ENCODE assay signal across 29 cellular contexts in genomic region chr2:185821467-185821866, GRCh38.
"Had no signal": no experiment of that assay in that cellular context is flagged by ENCODE, and none has a peak within 500 bp of the region (broad histone marks: within the 10 kb centered on the region; RNA-seq: fewer than 3 reads in every experiment).

No MANE protein-coding gene starts in this region.

- H3K4me1 ChIP-seq: neural progenitor cell, parathyroid adenoma, psoas muscle, suprapubic skin, testis, tibial artery, transverse colon, upper lobe of right lung, uterus had no signal

- H3K27ac Mint-ChIP-seq: natural killer cell treated with Interleukin-12 subunit alpha and Interleukin-12 subunit beta and Interleukin-15 and Interleukin-18, amount 100 ng/mL, for 72 hours; neural progenitor cell; progenitor cell of endocrine pancreas; stimulated activated effector memory CD8-positive, alpha-beta T cell treated with anti-CD3 and anti-CD28 coated beads, Interleukin-12 subunit alpha, Interleukin-12 subunit beta, amount 100 ng/mL, for 72 hours; stimulated activated naive B cell treated with anti-CD40 and anti-IgM and Interleukin-4, amounts not matched to agents 10 μg/mL and 1 μg/mL and 100 μg/mL, for 72 hours; stimulated activated naive CD8-positive, alpha-beta T cell treated with anti-CD3 and anti-CD28 coated beads, Interleukin-15, Interleukin-2, amounts not matched to agents 100 ng/mL and 50 ng/mL, for 24 hours; type B pancreatic cell had no signal

- H3K4me3 ChIP-seq: neural progenitor cell, ovary, psoas muscle, skin epidermis, suprapubic skin, testis, tibial artery, transverse colon, upper lobe of right lung, uterus had no signal

- H3K27me3 ChIP-seq: neural progenitor cell, ovary, suprapubic skin, testis, tibial artery, transverse colon, upper lobe of right lung, uterus had no signal

- H3K36me3 Mint-ChIP-seq: neural progenitor cell; stimulated activated effector memory CD8-positive, alpha-beta T cell treated with anti-CD3 and anti-CD28 coated beads, Interleukin-12 subunit alpha, Interleukin-12 subunit beta, amount 100 ng/mL, for 72 hours; type B pancreatic cell had no signal

- H3K9me3 ChIP-seq: ovary, testis, upper lobe of right lung, uterus had no signal

- H3K27me3 Mint-ChIP-seq: naive B cell; naive thymus-derived CD8-positive, alpha-beta T cell; natural killer cell treated with Interleukin-12 subunit alpha and Interleukin-12 subunit beta and Interleukin-15 and Interleukin-18, amount 100 ng/mL, for 72 hours; progenitor cell of endocrine pancreas; stimulated activated naive B cell treated with anti-CD40 and anti-IgM and Interleukin-4, amounts not matched to agents 10 μg/mL and 1 μg/mL and 100 μg/mL, for 72 hours; stimulated activated naive CD8-positive, alpha-beta T cell treated with anti-CD3 and anti-CD28 coated beads, Interleukin-15, Interleukin-2, amounts not matched to agents 100 ng/mL and 50 ng/mL, for 24 hours; type B pancreatic cell had no signal

- H3K36me3 ChIP-seq: neural progenitor cell, ovary, suprapubic skin, tibial artery, transverse colon, upper lobe of right lung, uterus had no signal

- DNase-seq: naive B cell; naive thymus-derived CD8-positive, alpha-beta T cell; occipital lobe; ovary; posterior cingulate gyrus; psoas muscle; right cardiac atrium; stimulated activated CD4-positive, alpha-beta T cell treated with anti-CD3 and anti-CD28 coated beads, Interleukin-15, amount 100 ng/mL, for 24 hours; stimulated activated CD4-positive, alpha-beta T cell treated with anti-CD3 and anti-CD28 coated beads, Interleukin-2, amount 100 ng/mL, for 24 hours; stimulated activated CD4-positive, alpha-beta T cell treated with anti-CD3 and anti-CD28 coated beads, Interleukin-2, amount 100 ng/mL, for 48 hours; stimulated activated CD4-positive, alpha-beta T cell treated with anti-CD3 and anti-CD28 coated beads, Interleukin-4, amount 100 ng/mL, for 24 hours; stimulated activated naive B cell treated with anti-CD40 and anti-IgM and Interleukin-4, amounts not matched to agents 10 μg/mL and 1 μg/mL and 100 μg/mL, for 72 hours; stimulated activated naive CD4-positive, alpha-beta T cell treated with Interleukin-2 at 50 U/mL for 16 hours; substantia nigra; testis; tibial artery; transverse colon; upper lobe of right lung; uterus had no signal

- H3K4me3 Mint-ChIP-seq: naive B cell; naive thymus-derived CD8-positive, alpha-beta T cell; natural killer cell treated with Interleukin-12 subunit alpha and Interleukin-12 subunit beta and Interleukin-15 and Interleukin-18, amount 100 ng/mL, for 72 hours; neural progenitor cell; stimulated activated effector memory CD8-positive, alpha-beta T cell treated with anti-CD3 and anti-CD28 coated beads, Interleukin-12 subunit alpha, Interleukin-12 subunit beta, amount 100 ng/mL, for 72 hours; stimulated activated naive B cell treated with anti-CD40 and anti-IgM and Interleukin-4, amounts not matched to agents 10 μg/mL and 1 μg/mL and 100 μg/mL, for 72 hours; stimulated activated naive CD8-positive, alpha-beta T cell treated with anti-CD3 and anti-CD28 coated beads, Interleukin-15, Interleukin-2, amounts not matched to agents 100 ng/mL and 50 ng/mL, for 24 hours; type B pancreatic cell had no signal

- H3K4me1 Mint-ChIP-seq: naive B cell; naive thymus-derived CD8-positive, alpha-beta T cell; neural progenitor cell; stimulated activated effector memory CD8-positive, alpha-beta T cell treated with anti-CD3 and anti-CD28 coated beads, Interleukin-12 subunit alpha, Interleukin-12 subunit beta, amount 100 ng/mL, for 72 hours; stimulated activated naive B cell treated with anti-CD40 and anti-IgM and Interleukin-4, amounts not matched to agents 10 μg/mL and 1 μg/mL and 100 μg/mL, for 72 hours had no signal

- H3K27ac ChIP-seq: neural progenitor cell, ovary, parathyroid adenoma, psoas muscle, skin epidermis, suprapubic skin, testis, tibial artery, transverse colon, upper lobe of right lung, uterus had no signal

- H3K9ac ChIP-seq: neural progenitor cell, parathyroid adenoma had no signal

- ATAC-seq: naive thymus-derived CD8-positive, alpha-beta T cell; natural killer cell treated with Interleukin-12 subunit alpha and Interleukin-12 subunit beta and Interleukin-15 and Interleukin-18, amount 100 ng/mL, for 72 hours; psoas muscle; right cardiac atrium; sciatic nerve; stimulated activated effector memory CD8-positive, alpha-beta T cell treated with anti-CD3 and anti-CD28 coated beads, Interleukin-12 subunit alpha, Interleukin-12 subunit beta, amount 100 ng/mL, for 72 hours; stimulated activated naive B cell treated with anti-CD40 and anti-IgM and Interleukin-4, amounts not matched to agents 10 μg/mL and 1 μg/mL and 100 μg/mL, for 72 hours; upper lobe of right lung had no signal

- H3K9me3 Mint-ChIP-seq: type B pancreatic cell had no signal
